In genomic region chr10:132328738-132329137, GRCh38 we compare ENCODE assay signal across 14 cellular contexts. TPM values are rescaled to one million over a fixed set of nuclear protein-coding genes. Genes with fewer than 3 reads are reported as not detected.
DNase-seq lines count a peak whose midpoint lies in the region; ATAC-seq, FAIRE-seq and TF ChIP-seq lines count a peak whose summit lies in the region.
"Had no signal": no experiment of that assay in that cellular context is flagged by ENCODE, and none has a peak within 500 bp of the region (broad histone marks: within the 10 kb centered on the region; RNA-seq: fewer than 3 reads in every experiment).

No MANE protein-coding gene starts in this region.

- H3K9me3 ChIP-seq in A673 (ENCODE audit: low read depth, low read length, poor library complexity, severe bottlenecking) (no peaks in the 10 kb centered on the region), DOHH2 (ENCODE audit: control insufficient read depth, insufficient read depth, low read length) (no peaks in the 10 kb centered on the region), K562 (replicated peaks; ENCODE audit: control insufficient read depth, insufficient read depth, low read depth, low read length) (no peaks in the 10 kb centered on the region), mesodermal cell (ENCODE audit: control insufficient read depth, low read length) (no peaks in the 10 kb centered on the region)

- H3K27ac ChIP-seq in A673 (ENCODE audit: low read depth, low read length, poor library complexity, severe bottlenecking) (peak overlapping the region; percentile 81), DOHH2 (ENCODE audit: low read depth, low read length) (no peak overlapping the region), K562 (ENCODE audit: extremely low read depth, low read depth, low read length) (peak overlapping the region; percentile 98; the same call in 2 of the 3 replicates), mesodermal cell (ENCODE audit: low read depth, low read length, severe bottlenecking) (peak overlapping the region; percentile 1)
- H3K27ac ChIP-seq: coronary artery had no signal

- no peaks in the 10 kb centered on the region for H3F3A ChIP-seq in DOHH2 (ENCODE audit: control insufficient read depth, insufficient read depth)

- no peak for TF ChIP-seq EP300 in K562 (IDR thresholded peaks at IDR 0.05; ENCODE audit: low read length)

- TF ChIP-seq CTCF in A673 (conservative IDR thresholded peaks at IDR 0.05; ENCODE audit: low read depth, low read length) = no peak
- TF ChIP-seq CTCF in DOHH2 (IDR thresholded peaks at IDR 0.05; ENCODE audit: low read depth, low read length, poor library complexity, severe bottlenecking) = no peak
- no peak for TF ChIP-seq CTCF in K562 (IDR thresholded peaks at IDR 0.05 in 2 of 3, conservative IDR thresholded peaks at IDR 0.05 in 1 of 3; ENCODE audit: insufficient read depth in 2 of 3, low read depth in 1 of 3, low read length in 3 of 3)

- H3K4me1 ChIP-seq in A673 (ENCODE audit: insufficient read depth, low read length, poor library complexity, severe bottlenecking) (peaks cover 18% of the 10 kb centered on the region), DOHH2 (ENCODE audit: control insufficient read depth, low read length) (peaks cover 23% of the 10 kb centered on the region), K562 (replicated peaks in 1 of 2; ENCODE audit: control insufficient read depth in 2 of 2, insufficient read depth in 2 of 2, low read length in 2 of 2) (peaks cover 25 to 29% of the 10 kb centered on the region in 2 experiments; a peak in 4 of 5 replicates), mesodermal cell (ENCODE audit: control insufficient read depth, insufficient read depth, low read length, poor library complexity, severe bottlenecking) (peaks cover 6% of the 10 kb centered on the region)

- in situ Hi-C loops in K562 (cut with MboI) = no loop called here

- TF ChIP-seq POLR2A in K562 (conservative IDR thresholded peaks at IDR 0.05) = no peak

- no peak overlapping the region for H2AFZ ChIP-seq in K562 (ENCODE audit: low read depth, low read length)

- peaks cover 5% of the 10 kb centered on the region for H3K9me1 ChIP-seq in K562 (ENCODE audit: control insufficient read depth, insufficient read depth, low read length)

- peak overlapping the region; percentile 86 to 95; a peak in 3 of 4 replicates for H3K9ac ChIP-seq in K562 (ENCODE audit: insufficient read depth in 1 of 2, low read depth in 2 of 2, low read length in 2 of 2)

- H3K9me2 ChIP-seq in DOHH2 (replicated peaks; ENCODE audit: control insufficient read depth, low read length) = no peaks in the 10 kb centered on the region

- no TSS peak for BruUV-seq in A673 (replicated peaks; lab: Mats Ljungman, UMichigan)
- no TSS peak for BruUV-seq in K562 (replicated peaks; lab: Mats Ljungman, UMichigan)

- H3K27me3 ChIP-seq in A673 (replicated peaks; ENCODE audit: insufficient read depth, low read depth, low read length, poor library complexity) (no peaks in the 10 kb centered on the region), DOHH2 (ENCODE audit: control insufficient read depth, low read length) (no peaks in the 10 kb centered on the region), K562 (ENCODE audit: control insufficient read depth in 2 of 2, insufficient read depth in 2 of 2, low read length in 2 of 2) (no peaks in the 10 kb centered on the region)

- DNase-seq in A673 (ENCODE audit: low spot score) = no peak
- DNase-seq in K562 (ENCODE audit: extremely low read depth in 1 of 4, low spot score in 3 of 4) = peak in 2 of 4 experiments; percentile 16 to 50
- no peak for DNase-seq in NCI-H345 (lab: John Stamatoyannopoulos, UW)
- DNase-seq in OCI-M1 (lab: John Stamatoyannopoulos, UW) = no peak
- DNase-seq: H7, KG1, trophoblast cell had no signal

- ATAC-seq in K562 (peak; percentile 6; the same call in 2 of the 3 replicates), GM18868 (IDR thresholded peaks at IDR 0.05; ENCODE audit: unreplicated experiment) (no peak), GM19452 (IDR thresholded peaks at IDR 0.05; ENCODE audit: unreplicated experiment) (no peak)

- H3K36me3 ChIP-seq in A673 (ENCODE audit: insufficient read depth, low read length, poor library complexity, severe bottlenecking) (peaks cover 3% of the 10 kb centered on the region), DOHH2 (ENCODE audit: control insufficient read depth, low read length) (peaks cover 41% of the 10 kb centered on the region), K562 (ENCODE audit: control insufficient read depth, insufficient read depth, low read length) (peaks cover 39% of the 10 kb centered on the region; the same call in 2 of the 3 replicates), mesodermal cell (ENCODE audit: control insufficient read depth, insufficient read depth, low read length) (peaks cover 50% of the 10 kb centered on the region)

- 10% methylated on average over 8 of the region's 8 CpGs for WGBS in K562 (ENCODE audit: insufficient coverage, low coverage, missing lambda C conversion rate)
- 85 to 87% methylated on average over 4 to 8 of the region's 8 CpGs for WGBS in mesodermal cell (ENCODE audit: insufficient coverage in 2 of 2), 2 experiments

- FAIRE-seq in K562 (lab: Jason Lieb, UNC) = peak; percentile 44
- FAIRE-seq: GM19239 had no signal

- H3K79me2 ChIP-seq in DOHH2 (ENCODE audit: control insufficient read depth, low read length) (peaks cover 59% of the 10 kb centered on the region), K562 (ENCODE audit: control insufficient read depth, insufficient read depth, low read length) (peaks cover 61% of the 10 kb centered on the region)

- CTCF ChIA-PET in A673 (lab: Charles Lee) = no interaction called here
- CTCF ChIA-PET in K562 (lab: Yijun Ruan, JAX; ENCODE audit: low intra/inter-chr PET ratio) = no interaction called here

- POLR2A ChIA-PET in A673 (lab: Charles Lee; ENCODE audit: low non-redundant PET) (no interaction called here), K562 (lab: Yijun Ruan, JAX) (interaction anchor here (0.6 kb wide), 1 partner anchor 75 kb away, joined by 3 read pairs; no protein-coding TSS in a partner anchor)

- H3K4me3 ChIP-seq in A673 (ENCODE audit: low read depth, low read length, poor library complexity, severe bottlenecking) (peak overlapping the region; percentile 83), DOHH2 (ENCODE audit: low read length) (0 out of 2 replicates have a peak overlapping the region, but pooled peaks have one; percentile 10), K562 (peak overlapping the region; percentile 82), mesodermal cell (ENCODE audit: extremely low read depth, insufficient read depth, low read length, poor library complexity, severe bottlenecking) (no peak overlapping the region)
- H3K4me3 ChIP-seq: lung had no signal

- intact Hi-C loops in A673 (cut with micrococcal nuclease; ENCODE audit: unreplicated experiment) = no loop called here
- intact Hi-C loops in K562 (cut with micrococcal nuclease) = no loop called here

- no peak for TF ChIP-seq RAD21 in K562 (CRISPR knock-in tag; conservative IDR thresholded peaks at IDR 0.05 in 1 of 2, IDR thresholded peaks at IDR 0.05 in 1 of 2)

- H3K4me2 ChIP-seq in DOHH2 (ENCODE audit: low read length) (peak overlapping the region; percentile 29; the same call in 1 of the 2 replicates), K562 (ENCODE audit: insufficient read depth, low read length) (peak overlapping the region; percentile 66)

- peaks cover 17% of the 10 kb centered on the region; the same call in 1 of the 2 replicates for H4K20me1 ChIP-seq in DOHH2 (ENCODE audit: control insufficient read depth, insufficient read depth, low read depth, low read length)
- H4K20me1 ChIP-seq in K562 (replicated peaks; ENCODE audit: control insufficient read depth, insufficient read depth, low read length) = peaks cover 13% of the 10 kb centered on the region

RNA-seq across cellular contexts. Expression of gene LRRC27, which starts 3.3 kb away (rescaled TPM):
- total RNA-seq in A673 (2021) (11.5 and 12.2 TPM in 2 replicates), K562 (2014; rRNA removed) (1.00 and 2.2 TPM in 2 replicates), K562 (2014; rRNA removed; fragmentation: Illumina TruSeq; extraction: Trizol) (1.3 and 1.5 TPM in 2 replicates), K562 (2015; rRNA removed; fragmentation: Illumina TruSeq; extraction: Trizol) (1.2 and 1.3 TPM in 2 replicates), K562 (2021) (2.3 TPM in 2 replicates)
- 8.1 and 11.5 TPM in 2 replicates for total RNA-seq in K562 (2011; cell fraction: chromatin; rRNA removed; ENCODE audit: low replicate concordance)
- total RNA-seq in K562 (2011; cell fraction: nucleolus; rRNA removed) = 4.9 and 5.3 TPM in 2 replicates
- total RNA-seq in K562 (2011; cell fraction: nucleoplasm; rRNA removed) = 4.6 and 5.2 TPM in 2 replicates
- polyA plus RNA-seq in K562 (2011; rRNA removed) (2.2 and 2.3 TPM in 2 replicates), K562 (2014; fragmentation: Illumina TruSeq; extraction: Trizol) (1.4 and 2.6 TPM in 2 replicates), K562 (2014; fragmentation: Nextera tagmentation; extraction: Ambion mirVana) (under 1 TPM; 0.10 to 0.38 TPM), K562 (2014; rRNA removed) (1.7 and 2.7 TPM in 2 replicates)
- 1.8 and 2.2 TPM in 2 replicates for polyA plus RNA-seq in K562 (2011; cell fraction: cytosol; rRNA removed)
- polyA plus RNA-seq in K562 (2011; cell fraction: nucleus; rRNA removed) = 7.7 and 13.9 TPM in 2 replicates
- 1.8 and 5.9 TPM in 2 replicates for polyA plus RNA-seq in K562 (2012)
- 0.93 and 1.4 TPM in 2 replicates for polyA minus RNA-seq in K562 (2011; rRNA and poly(A)+ RNA removed)
- 0.86 TPM in 1 of 2 replicates, not detected in the other for polyA minus RNA-seq in K562 (2011; cell fraction: cytosol; rRNA and poly(A)+ RNA removed)
- 2.7 and 3.3 TPM in 2 replicates for polyA minus RNA-seq in K562 (2011; cell fraction: nucleus; rRNA and poly(A)+ RNA removed)
- 13.2 TPM for polyA plus RNA-seq in mesodermal cell (2013, experiment 1 of 2)
- 10.7 TPM for polyA plus RNA-seq in mesodermal cell (2013, experiment 2 of 2)

RNA-seq across cellular contexts. Expression of gene STK32C, which starts 21.0 kb away (rescaled TPM):
- total RNA-seq in A673 (2021) (16.5 and 20.0 TPM in 2 replicates), K562 (2014; rRNA removed) (15.4 and 20.6 TPM in 2 replicates), K562 (2014; rRNA removed; fragmentation: Illumina TruSeq; extraction: Trizol) (4.5 and 5.1 TPM in 2 replicates), K562 (2015; rRNA removed; fragmentation: Illumina TruSeq; extraction: Trizol) (6.5 and 8.3 TPM in 2 replicates), K562 (2021) (11.5 and 14.1 TPM in 2 replicates)
- 6.5 and 11.6 TPM in 2 replicates for total RNA-seq in K562 (2011; cell fraction: chromatin; rRNA removed; ENCODE audit: low replicate concordance)
- 13.8 and 19.2 TPM in 2 replicates for total RNA-seq in K562 (2011; cell fraction: nucleolus; rRNA removed)
- total RNA-seq in K562 (2011; cell fraction: nucleoplasm; rRNA removed) = 12.1 and 15.1 TPM in 2 replicates
- polyA plus RNA-seq in K562 (2011; rRNA removed) (8.2 and 8.9 TPM in 2 replicates), K562 (2014; fragmentation: Illumina TruSeq; extraction: Trizol) (4.7 and 9.7 TPM in 2 replicates), K562 (2014; fragmentation: Nextera tagmentation; extraction: Ambion mirVana) (1 to 10 TPM; 1.5 to 2.4 TPM), K562 (2014; rRNA removed) (18.5 and 20.9 TPM in 2 replicates)
- 5.6 and 6.4 TPM in 2 replicates for polyA plus RNA-seq in K562 (2011; cell fraction: cytosol; rRNA removed)
- polyA plus RNA-seq in K562 (2011; cell fraction: nucleus; rRNA removed) = 12.3 and 14.7 TPM in 2 replicates
- 11.5 and 18.9 TPM in 2 replicates for polyA plus RNA-seq in K562 (2012)
- 4.0 and 5.7 TPM in 2 replicates for polyA minus RNA-seq in K562 (2011; rRNA and poly(A)+ RNA removed)
- 3.5 and 3.9 TPM in 2 replicates for polyA minus RNA-seq in K562 (2011; cell fraction: cytosol; rRNA and poly(A)+ RNA removed)
- 8.2 and 8.3 TPM in 2 replicates for polyA minus RNA-seq in K562 (2011; cell fraction: nucleus; rRNA and poly(A)+ RNA removed)
- polyA plus RNA-seq in mesodermal cell (2013, experiment 1 of 2) = 21.7 TPM
- polyA plus RNA-seq in mesodermal cell (2013, experiment 2 of 2) = 21.9 TPM
